Comparison of ENCODE assay signal across 8 cellular contexts in genomic region chr15:66617137-66618090, GRCh38. TPM values are rescaled to one million over a fixed set of nuclear protein-coding genes. Genes with fewer than 3 reads are reported as not detected.
DNase-seq lines count a peak whose midpoint lies in the region; ATAC-seq lines count a peak whose summit lies in the region.

No MANE protein-coding gene starts in this region.

- peaks cover 6% of the 10 kb centered on the region for H3K27me3 ChIP-seq in skeletal muscle satellite cell (ENCODE audit: control insufficient read depth, insufficient read depth, low read length)

- peaks cover 23% of the 10 kb centered on the region for H3K4me1 ChIP-seq in skeletal muscle satellite cell (ENCODE audit: control insufficient read depth, insufficient read depth, low read length)

- ATAC-seq in HG03025 (IDR thresholded peaks at IDR 0.05; ENCODE audit: low FRiP score, unreplicated experiment) (no peak), GM18861 (IDR thresholded peaks at IDR 0.05; ENCODE audit: unreplicated experiment) (no peak)

- no peaks in the 10 kb centered on the region for H3K9me3 ChIP-seq in skeletal muscle satellite cell (replicated peaks; ENCODE audit: low read length)

- no peak overlapping the region for H3K4me3 ChIP-seq in skeletal muscle satellite cell (ENCODE audit: low read length)

- H3K9ac ChIP-seq in skeletal muscle satellite cell (ENCODE audit: low read depth, low read length) = peak overlapping the region; percentile 64

- H3K4me2 ChIP-seq in skeletal muscle satellite cell (ENCODE audit: low read length) = no peak overlapping the region

- H3K36me3 ChIP-seq in skeletal muscle satellite cell (ENCODE audit: insufficient read depth, low read length) = no peaks in the 10 kb centered on the region

- DNase-seq in HT1080 (ENCODE audit: low read depth) (peak; percentile 92), amygdala (lab: John Stamatoyannopoulos, UW) (peak in 50 of 56 donors; percentile 13 to 82 (median 54)), inferior parietal cortex (ENCODE audit: extremely low spot score) (peak; percentile 22), NCI-H526 (lab: John Stamatoyannopoulos, UW) (no peak)
- DNase-seq in stimulated activated naive CD4-positive, alpha-beta T cell (lab: John Stamatoyannopoulos, UW) = no peak

RNA-seq across cellular contexts. Expression of gene LCTL, which starts 51.6 kb away (rescaled TPM):
- 14.5 and 14.6 TPM in 2 replicates for total RNA-seq in HT1080 (2014; rRNA removed; shearing (Covaris generic))
- polyA plus RNA-seq in HT1080 (2015; cell fraction: cytosol; rRNA removed) = 6.9 and 7.8 TPM in 2 replicates
- 6.9 and 8.7 TPM in 2 replicates for polyA plus RNA-seq in HT1080 (2015; cell fraction: nucleus; rRNA removed)
- total RNA-seq in skeletal muscle satellite cell (2012; rRNA removed) = under 0.01 TPM in 1 of 2 replicates, not detected in the other

Comparison
In these comparisons a context has a peak if more than half of its experiments do, and no peak if none do; other contexts are left out.
1. DNase-seq: peak in HT1080 (single experiment), amygdala (50 of 56) and inferior parietal cortex (single experiment); none in NCI-H526 (0 of 2) and stimulated activated naive CD4-positive, alpha-beta T cell (0 of 6).